ENCODE assay signal across 2 cellular contexts in genomic region chr1:3610823-3611169, GRCh38.
TF ChIP-seq lines count a peak whose summit lies in the region.

No MANE protein-coding gene starts in this region.

TF ChIP-seq in A549, 52 proteins besides CTCF, POLR2A, EP300 and RAD21:
- TF ChIP-seq FOXS1 (CRISPR knock-in tag; IDR thresholded peaks at IDR 0.05) (no peak), ATOH8 (CRISPR knock-in tag; IDR thresholded peaks at IDR 0.05; ENCODE audit: low read depth) (no peak), CBX8 (IDR thresholded peaks at IDR 0.05) (no peak), RCOR1 (IDR thresholded peaks at IDR 0.05; ENCODE audit: low read depth, low read length) (no peak), SMC3 (IDR thresholded peaks at IDR 0.05) (no peak), KDM5A (IDR thresholded peaks at IDR 0.05) (no peak)

TF ChIP-seq in neural cell, 6 proteins besides CTCF, POLR2A, EP300 and RAD21:
- no peak for TF ChIP-seq MXI1 (conservative IDR thresholded peaks at IDR 0.05; ENCODE audit: poor library complexity, severe bottlenecking)
- no peak for TF ChIP-seq TAF1 (IDR thresholded peaks at IDR 0.05; ENCODE audit: low read depth)
- no peak for TF ChIP-seq SMC3 (conservative IDR thresholded peaks at IDR 0.05; ENCODE audit: poor library complexity)
- TF ChIP-seq EZH2 (IDR thresholded peaks at IDR 0.05; ENCODE audit: borderline replicate concordance, insufficient read depth, low read length, poor library complexity, severe bottlenecking): no peak
- TF ChIP-seq POLR2AphosphoS5 (IDR thresholded peaks at IDR 0.05): no peak
- no peak for TF ChIP-seq REST (IDR thresholded peaks at IDR 0.05; ENCODE audit: borderline replicate concordance)
